In the genomic region with DNA sequence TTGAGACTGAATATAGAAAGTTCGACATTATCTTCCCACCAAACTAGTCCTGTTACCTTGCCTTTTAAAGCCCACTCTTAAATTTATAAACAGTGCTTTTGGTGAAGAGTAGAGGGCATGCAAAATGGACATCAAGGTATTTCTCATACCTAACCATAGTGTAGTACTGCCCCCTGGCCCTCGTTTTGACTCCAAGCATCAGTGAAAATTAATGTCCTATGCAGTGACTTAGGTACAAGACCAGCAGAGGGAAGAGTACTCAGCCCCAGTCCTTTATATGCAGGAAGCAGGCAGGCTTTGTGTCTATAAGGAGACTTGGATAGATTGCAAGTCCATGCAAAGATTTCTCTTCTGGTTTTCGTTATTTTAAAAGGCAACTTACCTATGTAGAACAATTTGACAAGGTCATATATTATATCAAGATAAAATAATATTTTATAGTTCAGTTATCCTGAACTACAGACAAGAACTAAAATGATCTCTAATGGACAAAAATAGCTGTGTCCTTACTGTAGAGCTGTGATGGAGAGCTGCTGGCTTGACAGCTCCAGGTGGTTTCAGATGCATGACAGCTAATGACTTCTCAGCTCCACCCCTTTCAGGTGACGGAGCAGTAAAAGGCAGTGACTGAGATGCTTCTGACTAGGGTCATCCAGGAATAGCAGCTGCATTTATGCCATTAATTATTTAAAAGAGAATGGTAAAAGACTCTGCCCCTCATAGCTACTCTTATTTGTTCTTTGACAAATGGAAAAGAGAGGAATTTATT, we compare ENCODE assay signal across 1 cellular context.
TF ChIP-seq lines count a peak whose summit lies in the region.

No MANE protein-coding gene starts in this region.

TF ChIP-seq in GM23338, 12 proteins besides CTCF, POLR2A, EP300 and RAD21 (continued from another document):
- no peak for TF ChIP-seq POLR2AphosphoS5 (IDR thresholded peaks at IDR 0.05; ENCODE audit: low read depth)
- no peak for TF ChIP-seq CREB1 (CRISPR knock-in tag; IDR thresholded peaks at IDR 0.05; ENCODE audit: low read depth)
- TF ChIP-seq, protein P1, sequence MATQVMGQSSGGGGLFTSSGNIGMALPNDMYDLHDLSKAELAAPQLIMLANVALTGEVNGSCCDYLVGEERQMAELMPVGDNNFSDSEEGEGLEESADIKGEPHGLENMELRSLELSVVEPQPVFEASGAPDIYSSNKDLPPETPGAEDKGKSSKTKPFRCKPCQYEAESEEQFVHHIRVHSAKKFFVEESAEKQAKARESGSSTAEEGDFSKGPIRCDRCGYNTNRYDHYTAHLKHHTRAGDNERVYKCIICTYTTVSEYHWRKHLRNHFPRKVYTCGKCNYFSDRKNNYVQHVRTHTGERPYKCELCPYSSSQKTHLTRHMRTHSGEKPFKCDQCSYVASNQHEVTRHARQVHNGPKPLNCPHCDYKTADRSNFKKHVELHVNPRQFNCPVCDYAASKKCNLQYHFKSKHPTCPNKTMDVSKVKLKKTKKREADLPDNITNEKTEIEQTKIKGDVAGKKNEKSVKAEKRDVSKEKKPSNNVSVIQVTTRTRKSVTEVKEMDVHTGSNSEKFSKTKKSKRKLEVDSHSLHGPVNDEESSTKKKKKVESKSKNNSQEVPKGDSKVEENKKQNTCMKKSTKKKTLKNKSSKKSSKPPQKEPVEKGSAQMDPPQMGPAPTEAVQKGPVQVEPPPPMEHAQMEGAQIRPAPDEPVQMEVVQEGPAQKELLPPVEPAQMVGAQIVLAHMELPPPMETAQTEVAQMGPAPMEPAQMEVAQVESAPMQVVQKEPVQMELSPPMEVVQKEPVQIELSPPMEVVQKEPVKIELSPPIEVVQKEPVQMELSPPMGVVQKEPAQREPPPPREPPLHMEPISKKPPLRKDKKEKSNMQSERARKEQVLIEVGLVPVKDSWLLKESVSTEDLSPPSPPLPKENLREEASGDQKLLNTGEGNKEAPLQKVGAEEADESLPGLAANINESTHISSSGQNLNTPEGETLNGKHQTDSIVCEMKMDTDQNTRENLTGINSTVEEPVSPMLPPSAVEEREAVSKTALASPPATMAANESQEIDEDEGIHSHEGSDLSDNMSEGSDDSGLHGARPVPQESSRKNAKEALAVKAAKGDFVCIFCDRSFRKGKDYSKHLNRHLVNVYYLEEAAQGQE (IDR thresholded peaks at IDR 0.05; ENCODE audit: unreplicated experiment): no peak
- TF ChIP-seq EZH2 (IDR thresholded peaks at IDR 0.05; ENCODE audit: low read depth, unreplicated experiment): no peak
- TF ChIP-seq ZNF114 (CRISPR knock-in tag; IDR thresholded peaks at IDR 0.05): no peak
TF ChIP-seq in GM23338: peak in this region for 0.
